In the genomic region with DNA sequence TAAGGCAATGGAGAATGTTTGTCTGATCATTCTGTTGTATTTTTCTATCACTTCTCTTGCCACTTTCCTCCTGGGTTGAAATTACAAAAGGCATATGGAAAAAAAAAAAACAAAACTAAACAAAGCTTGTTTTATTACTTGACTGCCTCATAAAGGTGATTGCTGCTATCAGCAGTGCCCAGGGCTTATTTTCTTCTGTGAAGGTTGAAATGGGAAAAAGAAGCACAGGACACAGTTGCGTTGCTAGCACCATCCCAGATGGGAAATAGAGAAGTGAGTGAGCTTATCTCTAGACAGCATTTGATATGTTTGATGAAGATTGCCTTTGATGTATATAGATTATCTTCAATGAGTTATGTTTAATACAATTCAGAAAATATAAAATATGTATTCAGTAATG, we compare ENCODE assay signal across 7 cellular contexts.
"Had no signal": no experiment of that assay in that cellular context is flagged by ENCODE, and none has a peak within 500 bp of the region (broad histone marks: within the 10 kb centered on the region; RNA-seq: fewer than 3 reads in every experiment).

No MANE protein-coding gene starts in this region.

- H2AFZ ChIP-seq: GM23248 had no signal

- DNase-seq: GM23248, H9, HCEC 1CT had no signal

- ATAC-seq: HepG2 had no signal

- FAIRE-seq: H1, H54, HepG2, HTR-8/SVneo had no signal

- H3K27ac ChIP-seq: GM23248 had no signal

- H3K4me3 ChIP-seq: GM23248 had no signal
